ENCODE assay signal across 9 cellular contexts in the genomic region with DNA sequence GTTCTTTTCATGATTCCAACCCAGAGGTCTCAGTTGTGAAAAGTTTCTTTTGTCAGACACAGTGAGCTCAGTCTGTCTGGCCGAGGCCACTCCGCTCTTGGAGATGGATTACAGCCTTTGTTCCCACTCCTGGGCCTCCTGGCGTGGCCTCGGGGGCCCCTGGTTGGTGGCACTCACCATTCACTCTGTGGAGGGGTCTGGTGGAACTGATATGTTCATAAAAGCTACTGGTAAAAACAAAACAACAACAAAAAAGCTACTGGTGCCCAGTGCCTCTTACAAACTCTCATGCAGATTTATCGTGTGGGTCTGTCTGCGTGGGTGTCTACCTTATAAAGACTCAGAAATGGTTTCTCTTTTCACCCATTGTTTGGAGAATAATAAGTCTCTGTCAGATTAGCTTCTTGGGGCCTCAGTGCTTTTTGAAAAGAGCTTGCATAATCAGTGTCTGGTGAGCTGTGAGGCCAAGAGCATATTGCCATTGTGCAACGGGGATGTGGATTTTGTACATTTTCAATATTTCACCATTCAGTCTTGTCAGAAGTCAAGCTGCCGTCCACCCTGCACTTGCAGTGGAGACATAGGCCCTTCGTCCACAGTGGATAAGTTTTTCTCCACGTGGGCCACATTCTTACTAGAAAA.
DNase-seq lines count a peak whose midpoint lies in the region; ATAC-seq and TF ChIP-seq lines count a peak whose summit lies in the region.
"Had no signal": no experiment of that assay in that cellular context is flagged by ENCODE, and none has a peak within 500 bp of the region (broad histone marks: within the 10 kb centered on the region; RNA-seq: fewer than 3 reads in every experiment).

No MANE protein-coding gene starts in this region.

- H3K27me3 ChIP-seq in body of pancreas (no peaks in the 10 kb centered on the region), stomach (no peaks in the 10 kb centered on the region)
- H3K27me3 ChIP-seq: thyroid gland had no signal

- peaks cover 87% of the 10 kb centered on the region for H3K4me1 ChIP-seq in body of pancreas
- H3K4me1 ChIP-seq in stomach: peaks cover 11 to 82% (median 36%) of the 10 kb centered on the region in 4 donors

- H3K36me3 ChIP-seq in body of pancreas (replicated peaks in 1 of 2; ENCODE audit: insufficient read depth in 1 of 2, low read depth in 2 of 2) (no peaks in the 10 kb centered on the region), stomach (no peaks in the 10 kb centered on the region)
- H3K36me3 ChIP-seq: thyroid gland had no signal

- peak; percentile 61 for DNase-seq in HuH-7.5 (ENCODE audit: low spot score)
- DNase-seq in body of pancreas: peak in 1 of 4 donors; percentile 63
- DNase-seq in left lobe of liver (ENCODE audit: low spot score): peak; percentile 64
- no peak for DNase-seq in stomach
- DNase-seq in NCI-H1092 (lab: John Stamatoyannopoulos, UW): no peak
- DNase-seq in NCI-H146 treated with DMSO at 0.1 percent for 48 hours (lab: John Stamatoyannopoulos, UW; ENCODE audit: unreplicated experiment): no peak
- no peak for DNase-seq in DMS79 (lab: John Stamatoyannopoulos, UW)
- no peak for DNase-seq in activated CD4-positive, alpha-beta T cell treated with anti-CD3 and anti-CD28 coated beads, Interleukin-2, amount 50 U/mL, for 48 hours
- DNase-seq: thyroid gland had no signal

- H3K4me3 ChIP-seq in body of pancreas (no peak overlapping the region), stomach (no peak overlapping the region)
- H3K4me3 ChIP-seq: thyroid gland had no signal

- ATAC-seq in body of pancreas: peak; percentile 33
- ATAC-seq in left lobe of liver: peak; percentile 48

- TF ChIP-seq POLR2A in body of pancreas (IDR thresholded peaks at IDR 0.05) (no peak), stomach (IDR thresholded peaks at IDR 0.05) (no peak)

- H3K27ac ChIP-seq in body of pancreas: peak overlapping the region in 3 of 4 donors; percentile 14 to 66 (median 22)
- peak overlapping the region in 3 of 5 donors; percentile 6 to 58 (median 47) for H3K27ac ChIP-seq in stomach

- TF ChIP-seq CTCF in body of pancreas (IDR thresholded peaks at IDR 0.05) (no peak), stomach (IDR thresholded peaks at IDR 0.05) (no peak)

- TF ChIP-seq EP300 in stomach (IDR thresholded peaks at IDR 0.05): no peak

- 51 to 68% methylated on average over 10 of the region's 10 CpGs for WGBS in body of pancreas, 2 donors
- WGBS in stomach, 5 donors: 69 to 83% (median 79%) methylated on average over 10 of the region's 10 CpGs

- intact Hi-C loops in body of pancreas (cut with DNase I): no loop called here
- intact Hi-C loops in stomach (cut with DNase I; ENCODE audit: low total_unique reads): no loop called here

- no peaks in the 10 kb centered on the region for H3K9me3 ChIP-seq in body of pancreas
- no peaks in the 10 kb centered on the region for H3K9me3 ChIP-seq in stomach
- H3K9me3 ChIP-seq: thyroid gland had no signal

Comparison
In these comparisons a context has a peak if more than half of its experiments do, and no peak if none do; other contexts are left out.
1. DNase-seq: peak in HuH-7.5 (single experiment) and left lobe of liver (single experiment); none in stomach (single experiment), NCI-H1092 (single experiment), NCI-H146 treated with DMSO at 0.1 percent for 48 hours (single experiment), DMS79 (single experiment) and activated CD4-positive, alpha-beta T cell treated with anti-CD3 and anti-CD28 coated beads, Interleukin-2, amount 50 U/mL, for 48 hours (0 of 2).